23 cellular contexts compared by ENCODE assay signal in the genomic region with DNA sequence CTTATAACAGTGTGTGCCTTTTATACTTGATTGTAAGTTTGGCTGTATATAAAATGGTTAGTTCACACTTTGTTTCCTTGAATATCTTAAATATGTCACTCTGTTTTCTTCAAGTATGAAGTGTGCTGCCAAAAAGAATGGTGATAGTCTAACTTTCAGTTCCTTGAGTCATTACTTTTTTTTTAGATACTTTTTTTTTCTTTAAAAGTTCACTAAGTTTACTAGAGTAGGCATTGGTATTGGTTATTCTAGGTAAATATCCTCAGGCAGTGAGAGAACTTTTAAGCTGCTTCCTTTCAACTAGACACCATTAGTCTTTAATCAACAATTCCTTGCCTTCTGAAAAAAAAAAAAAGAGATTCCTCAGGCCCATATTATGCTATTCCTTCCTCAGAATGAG. TPM values are rescaled to one million over a fixed set of nuclear protein-coding genes. Genes with fewer than 3 reads are reported as not detected.
A peak's percentile ranks its signal among the peaks of the same experiment; 100 is the strongest.
DNase-seq lines count a peak whose midpoint lies in the region; ATAC-seq lines count a peak whose summit lies in the region.
"Had no signal": no experiment of that assay in that cellular context is flagged by ENCODE, and none has a peak within 500 bp of the region (broad histone marks: within the 10 kb centered on the region; RNA-seq: fewer than 3 reads in every experiment).

No MANE protein-coding gene starts in this region.

- H3K4me1 Mint-ChIP-seq in activated CD4-positive, alpha-beta T cell treated with anti-CD3 and anti-CD28 coated beads for 36 hours = peaks cover 38% of the 10 kb centered on the region
- peaks cover 11% of the 10 kb centered on the region for H3K4me1 Mint-ChIP-seq in activated T-helper 17 cell treated with anti-CD3 and anti-CD28 coated beads, Interleukin-2, amount 50 U/mL, for 72 hours
- H3K4me1 Mint-ChIP-seq in activated CD4-positive, alpha-beta memory T cell treated with anti-CD3 and anti-CD28 coated beads, Interleukin-2, amount 10 ng/mL, durations not matched to agents 7 days and 5 days = peaks cover 20% of the 10 kb centered on the region

- peak; percentile 51 for ATAC-seq in activated CD4-positive, alpha-beta T cell treated with anti-CD3 and anti-CD28 coated beads for 36 hours
- peak; percentile 45 for ATAC-seq in activated T-helper 17 cell treated with anti-CD3 and anti-CD28 coated beads, Interleukin-2, amount 50 U/mL, for 72 hours (replicated peaks)
- ATAC-seq in GM21786 (IDR thresholded peaks at IDR 0.05; ENCODE audit: unreplicated experiment) = no peak
- ATAC-seq: GM23338, HCT116, Panc1 had no signal

- H3K9me3 Mint-ChIP-seq in activated CD4-positive, alpha-beta T cell treated with anti-CD3 and anti-CD28 coated beads for 36 hours (ENCODE audit: low read depth) = peaks cover 17% of the 10 kb centered on the region
- H3K9me3 Mint-ChIP-seq in activated T-helper 17 cell treated with anti-CD3 and anti-CD28 coated beads, Interleukin-2, amount 50 U/mL, for 72 hours = peaks cover 4% of the 10 kb centered on the region
- H3K9me3 Mint-ChIP-seq in activated CD4-positive, alpha-beta memory T cell treated with anti-CD3 and anti-CD28 coated beads, Interleukin-2, amount 10 ng/mL, durations not matched to agents 7 days and 5 days = peaks cover 14% of the 10 kb centered on the region
- H3K9me3 Mint-ChIP-seq: GM23338 had no signal

- H3K27me3 Mint-ChIP-seq in activated CD4-positive, alpha-beta T cell treated with anti-CD3 and anti-CD28 coated beads for 36 hours = no peaks in the 10 kb centered on the region
- no peaks in the 10 kb centered on the region for H3K27me3 Mint-ChIP-seq in activated T-helper 17 cell treated with anti-CD3 and anti-CD28 coated beads, Interleukin-2, amount 50 U/mL, for 72 hours
- H3K27me3 Mint-ChIP-seq in activated CD4-positive, alpha-beta memory T cell treated with anti-CD3 and anti-CD28 coated beads, Interleukin-2, amount 10 ng/mL, durations not matched to agents 7 days and 5 days = no peaks in the 10 kb centered on the region
- H3K27me3 Mint-ChIP-seq: CD8-positive, alpha-beta memory T cell had no signal

- H3K4me3 Mint-ChIP-seq in activated CD4-positive, alpha-beta T cell treated with anti-CD3 and anti-CD28 coated beads for 36 hours = no peak overlapping the region
- peak overlapping the region; percentile 3 for H3K4me3 Mint-ChIP-seq in activated T-helper 17 cell treated with anti-CD3 and anti-CD28 coated beads, Interleukin-2, amount 50 U/mL, for 72 hours
- H3K4me3 Mint-ChIP-seq in activated CD4-positive, alpha-beta memory T cell treated with anti-CD3 and anti-CD28 coated beads, Interleukin-2, amount 10 ng/mL, durations not matched to agents 7 days and 5 days = no peak overlapping the region
- H3K4me3 Mint-ChIP-seq: CD8-positive, alpha-beta memory T cell; GM23338 had no signal

- CTCF ChIA-PET in activated CD4-positive, alpha-beta T cell treated with anti-CD3 and anti-CD28 coated beads for 36 hours (lab: Charles Lee) = interaction anchor here (0.6 to 4.1 kb wide), 5 partner anchors 8 to 266 kb away, joined by 3 to 31 read pairs (median 3); no protein-coding TSS in a partner anchor
- CTCF ChIA-PET in activated CD4-positive, alpha-beta memory T cell treated with anti-CD3 and anti-CD28 coated beads, Interleukin-2, amount 10 ng/mL, durations not matched to agents 7 days and 5 days (lab: Charles Lee) = interaction anchor here (1.5 to 4.4 kb wide), 3 partner anchors 9 to 266 kb away, joined by 4 to 25 read pairs (median 14); no protein-coding TSS in a partner anchor

- H3K36me3 Mint-ChIP-seq in activated CD4-positive, alpha-beta T cell treated with anti-CD3 and anti-CD28 coated beads for 36 hours (ENCODE audit: low read depth) = peaks cover 34% of the 10 kb centered on the region
- no peaks in the 10 kb centered on the region for H3K36me3 Mint-ChIP-seq in activated T-helper 17 cell treated with anti-CD3 and anti-CD28 coated beads, Interleukin-2, amount 50 U/mL, for 72 hours (ENCODE audit: low read depth)
- H3K36me3 Mint-ChIP-seq in activated CD4-positive, alpha-beta memory T cell treated with anti-CD3 and anti-CD28 coated beads, Interleukin-2, amount 10 ng/mL, durations not matched to agents 7 days and 5 days (ENCODE audit: low read depth) = peaks cover 29% of the 10 kb centered on the region

- POLR2A ChIA-PET in activated CD4-positive, alpha-beta T cell treated with anti-CD3 and anti-CD28 coated beads for 36 hours (lab: Charles Lee) = interaction anchor here (1.2 kb wide), 1 partner anchor 204 kb away, joined by 5 read pairs; no protein-coding TSS in a partner anchor
- POLR2A ChIA-PET in activated CD4-positive, alpha-beta memory T cell treated with anti-CD3 and anti-CD28 coated beads, Interleukin-2, amount 10 ng/mL, durations not matched to agents 7 days and 5 days (lab: Charles Lee) = interaction anchor here (1.1 kb wide), 1 partner anchor 11 kb away, joined by 5 read pairs; no protein-coding TSS in a partner anchor

- intact Hi-C loops in activated CD4-positive, alpha-beta T cell treated with anti-CD3 and anti-CD28 coated beads for 36 hours (cut with DNase I, micrococcal nuclease) = no loop called here

- peak overlapping the region; percentile 71 for H3K27ac Mint-ChIP-seq in activated CD4-positive, alpha-beta T cell treated with anti-CD3 and anti-CD28 coated beads for 36 hours
- H3K27ac Mint-ChIP-seq in activated T-helper 17 cell treated with anti-CD3 and anti-CD28 coated beads, Interleukin-2, amount 50 U/mL, for 72 hours = no peak overlapping the region
- no peak overlapping the region for H3K27ac Mint-ChIP-seq in activated CD4-positive, alpha-beta memory T cell treated with anti-CD3 and anti-CD28 coated beads, Interleukin-2, amount 10 ng/mL, durations not matched to agents 7 days and 5 days
- H3K27ac Mint-ChIP-seq: CD8-positive, alpha-beta memory T cell; GM23338 had no signal

- DNase-seq in activated CD4-positive, alpha-beta T cell treated with anti-CD3 and anti-CD28 coated beads for 36 hours = no peak
- no peak for DNase-seq in activated CD4-positive, alpha-beta T cell treated with anti-CD3 and anti-CD28 coated beads for 4 hours
- DNase-seq in EH (ENCODE audit: low read depth) (peak; percentile 40), renal cortical epithelial cell (ENCODE audit: low read depth) (peak; percentile 61), NCI-H187 treated with DMSO at 0.1 percent for 48 hours (lab: John Stamatoyannopoulos, UW) (no peak)
- no peak for DNase-seq in activated CD4-positive, alpha-beta memory T cell treated with anti-CD3 and anti-CD28 coated beads, Interleukin-2, amount 10 ng/mL, durations not matched to agents 7 days and 5 days
- DNase-seq: C1 segment of cervical spinal cord; Calu3; CD8-positive, alpha-beta memory T cell; DMS153; GDM1; KBM-7; NCI-H1092; NCI-H1436 treated with DMSO at 0.1 percent for 48 hours; NCI-H2029 treated with DMSO at 0.1 percent for 48 hours; NCI-H226; NCI-H510A treated with DMSO at 0.1 percent for 48 hours; NCI-H748 treated with DMSO at 0.1 percent for 48 hours had no signal

RNA-seq across cellular contexts. Expression of a gene that starts 41.9 kb away (rescaled TPM):
- 10 to 100 TPM; 14.1 to 14.6 TPM for total RNA-seq in activated CD4-positive, alpha-beta T cell treated with anti-CD3 and anti-CD28 coated beads for 36 hours
- total RNA-seq in activated T-helper 17 cell treated with anti-CD3 and anti-CD28 coated beads, Interleukin-2, amount 50 U/mL, for 72 hours = 1 to 10 TPM; 6.7 to 9.3 TPM
- total RNA-seq in renal cortical epithelial cell = 2.4 and 11.2 TPM in 2 replicates
- total RNA-seq in activated CD4-positive, alpha-beta memory T cell treated with anti-CD3 and anti-CD28 coated beads, Interleukin-2, amount 10 ng/mL, durations not matched to agents 7 days and 5 days = 10 to 100 TPM; 10.8 to 13.1 TPM

Comparison
In these comparisons a context has a peak if more than half of its experiments do, and no peak if none do; other contexts are left out.
1. DNase-seq: peak in EH (single experiment) and renal cortical epithelial cell (single experiment); none in activated CD4-positive, alpha-beta T cell treated with anti-CD3 and anti-CD28 coated beads for 36 hours (single experiment), activated CD4-positive, alpha-beta T cell treated with anti-CD3 and anti-CD28 coated beads for 4 hours (0 of 2), NCI-H187 treated with DMSO at 0.1 percent for 48 hours (single experiment) and activated CD4-positive, alpha-beta memory T cell treated with anti-CD3 and anti-CD28 coated beads, Interleukin-2, amount 10 ng/mL, durations not matched to agents 7 days and 5 days (single experiment).